In genomic region chr2:27716301-27717069, GRCh38 we compare ENCODE assay signal across 9 cellular contexts. TPM values are rescaled to one million over a fixed set of nuclear protein-coding genes. Genes with fewer than 3 reads are reported as not detected.
DNase-seq lines count a peak whose midpoint lies in the region; ATAC-seq and TF ChIP-seq lines count a peak whose summit lies in the region.
"Had no signal": no experiment of that assay in that cellular context is flagged by ENCODE, and none has a peak within 500 bp of the region (broad histone marks: within the 10 kb centered on the region; RNA-seq: fewer than 3 reads in every experiment).

No MANE protein-coding gene starts in this region.

- H3K4me1 ChIP-seq in breast epithelium (no peaks in the 10 kb centered on the region), vagina (peaks cover 22% of the 10 kb centered on the region)
- H3K4me1 ChIP-seq in effector memory CD4-positive, alpha-beta T cell (ENCODE audit: control insufficient read depth, insufficient read depth, low read length, poor library complexity, severe bottlenecking): peaks cover 12% of the 10 kb centered on the region

- POLR2A ChIA-PET in MCF 10A (lab: Yijun Ruan, JAX): interaction anchor here (0.7 to 2.5 kb wide), 20 partner anchors 9 to 703 kb away, joined by 3 to 44 read pairs (median 4); partner anchors contain the start of genes BABAM2, FOSL2 and RBKS

- no peak for TF ChIP-seq POLR2A in breast epithelium (IDR thresholded peaks at IDR 0.05)
- TF ChIP-seq POLR2A in vagina (IDR thresholded peaks at IDR 0.05): no peak

- peak overlapping the region in 1 of 2 donors; percentile 55 for H3K27ac ChIP-seq in breast epithelium
- peak overlapping the region; percentile 90 to 95 for H3K27ac ChIP-seq in coronary artery
- peak overlapping the region; percentile 77 for H3K27ac ChIP-seq in vagina
- no peak overlapping the region for H3K27ac ChIP-seq in effector memory CD4-positive, alpha-beta T cell (ENCODE audit: insufficient read depth, low read length, poor library complexity, severe bottlenecking)

- peaks cover 45% of the 10 kb centered on the region for H3K4me1 Mint-ChIP-seq in MCF 10A (ENCODE audit: insufficient read depth, unreplicated experiment)

- H3K9me3 Mint-ChIP-seq in MCF 10A (ENCODE audit: unreplicated experiment): no peaks in the 10 kb centered on the region

- no peak for ATAC-seq in HG03095 (IDR thresholded peaks at IDR 0.05; ENCODE audit: unreplicated experiment)

- H3K4me3 ChIP-seq in breast epithelium (peak overlapping the region in 1 of 3 donors; percentile 8), coronary artery (no peak overlapping the region), vagina (no peak overlapping the region)
- H3K4me3 ChIP-seq in effector memory CD4-positive, alpha-beta T cell (ENCODE audit: insufficient read depth, low read depth, low read length, poor library complexity, severe bottlenecking): no peak overlapping the region

- intact Hi-C loops in MCF 10A (cut with micrococcal nuclease): no loop called here
- intact Hi-C loops in breast epithelium (cut with DNase I; ENCODE audit: low total_unique reads): no loop called here
- intact Hi-C loops in vagina (cut with DNase I): loop anchor here (10.0 kb wide), 1 partner anchor 178 kb away; the partner anchor contains the start of genes BABAM2 and RBKS

- no peak for DNase-seq in MCF 10A (ENCODE audit: unreplicated experiment)
- no peak for DNase-seq in breast epithelium (ENCODE audit: low spot score in 2 of 2)
- no peak for DNase-seq in coronary artery (ENCODE audit: low spot score)
- peak; percentile 87 for DNase-seq in mesenteric fat pad (ENCODE audit: low spot score)
- DNase-seq in vagina (ENCODE audit: extremely low spot score in 2 of 2): no peak
- DNase-seq in epidermal melanocyte (ENCODE audit: insufficient read length, low spot score): no peak
- no peak for DNase-seq in effector memory CD4-positive, alpha-beta T cell
- DNase-seq: erythroblast had no signal

- H3K4me3 Mint-ChIP-seq in MCF 10A (ENCODE audit: unreplicated experiment): peak overlapping the region; percentile 73

- no peaks in the 10 kb centered on the region for H3K36me3 ChIP-seq in breast epithelium
- H3K36me3 ChIP-seq in vagina: no peaks in the 10 kb centered on the region
- no peaks in the 10 kb centered on the region for H3K36me3 ChIP-seq in effector memory CD4-positive, alpha-beta T cell (ENCODE audit: control insufficient read depth, insufficient read depth, low read length)

- TF ChIP-seq CTCF in MCF 10A (IDR thresholded peaks at IDR 0.05; ENCODE audit: unreplicated experiment) (no peak), breast epithelium (IDR thresholded peaks at IDR 0.05) (no peak), coronary artery (IDR thresholded peaks at IDR 0.05) (no peak), vagina (IDR thresholded peaks at IDR 0.05) (no peak)

- no peaks in the 10 kb centered on the region for H3K27me3 Mint-ChIP-seq in MCF 10A (ENCODE audit: insufficient read depth, unreplicated experiment)

- H3K27ac Mint-ChIP-seq in MCF 10A (ENCODE audit: low read depth, unreplicated experiment): peak overlapping the region; percentile 85

- H3K27me3 ChIP-seq in breast epithelium: no peaks in the 10 kb centered on the region
- no peaks in the 10 kb centered on the region for H3K27me3 ChIP-seq in vagina
- peaks cover 4% of the 10 kb centered on the region for H3K27me3 ChIP-seq in effector memory CD4-positive, alpha-beta T cell (replicated peaks; ENCODE audit: control insufficient read depth, insufficient read depth, low read length, poor library complexity, severe bottlenecking)

- BruUV-seq in MCF 10A (replicated peaks; lab: Mats Ljungman, UMichigan): TSS peak; percentile 92

- H3K9me3 ChIP-seq in breast epithelium (no peaks in the 10 kb centered on the region), vagina (no peaks in the 10 kb centered on the region)
- no peaks in the 10 kb centered on the region for H3K9me3 ChIP-seq in effector memory CD4-positive, alpha-beta T cell (ENCODE audit: control insufficient read depth, low read length)

- CTCF ChIA-PET in MCF 10A (lab: Yijun Ruan, JAX): interaction anchor here (0.7 to 3.0 kb wide), 7 partner anchors 8 to 896 kb away, joined by 3 to 13 read pairs (median 3); no protein-coding TSS in a partner anchor

- H3K36me3 Mint-ChIP-seq in MCF 10A (ENCODE audit: insufficient read depth, unreplicated experiment): no peaks in the 10 kb centered on the region

RNA-seq across cellular contexts. Expression of gene SLC4A1AP, which starts 52.8 kb away (rescaled TPM):
- total RNA-seq in MCF 10A (2022) (24.3 and 27.2 TPM in 2 replicates), breast epithelium (10 to 100 TPM; 23.3 to 27.1 (median 24.3) TPM), mesenteric fat pad (18.0 TPM), vagina (21.9 TPM)

RNA-seq across cellular contexts. Expression of gene SUPT7L, which starts 53.1 kb away (rescaled TPM):
- 36.4 and 40.8 TPM in 2 replicates for total RNA-seq in MCF 10A (2022)
- 10 to 100 TPM; 21.4 to 34.2 (median 25.9) TPM for total RNA-seq in breast epithelium
- total RNA-seq in mesenteric fat pad: 28.1 TPM
- total RNA-seq in vagina: 26.5 TPM

RNA-seq across cellular contexts. Expression of gene MRPL33, which starts 55.0 kb away (rescaled TPM):
- total RNA-seq in MCF 10A (2022): 204 and 233 TPM in 2 replicates
- 10 to 100 TPM; 88.2 to 93.3 (median 89.7) TPM for total RNA-seq in breast epithelium
- total RNA-seq in mesenteric fat pad: 71.1 TPM
- total RNA-seq in vagina: 87.7 TPM
